ENCODE assay signal across 1 cellular context in genomic region chr7:72751378-72751777, GRCh38.
TF ChIP-seq lines count a peak whose summit lies in the region.

No MANE protein-coding gene starts in this region.

TF ChIP-seq in GM23338, 12 proteins besides CTCF, POLR2A, EP300 and RAD21 (continued from another document):
- TF ChIP-seq, protein P1, sequence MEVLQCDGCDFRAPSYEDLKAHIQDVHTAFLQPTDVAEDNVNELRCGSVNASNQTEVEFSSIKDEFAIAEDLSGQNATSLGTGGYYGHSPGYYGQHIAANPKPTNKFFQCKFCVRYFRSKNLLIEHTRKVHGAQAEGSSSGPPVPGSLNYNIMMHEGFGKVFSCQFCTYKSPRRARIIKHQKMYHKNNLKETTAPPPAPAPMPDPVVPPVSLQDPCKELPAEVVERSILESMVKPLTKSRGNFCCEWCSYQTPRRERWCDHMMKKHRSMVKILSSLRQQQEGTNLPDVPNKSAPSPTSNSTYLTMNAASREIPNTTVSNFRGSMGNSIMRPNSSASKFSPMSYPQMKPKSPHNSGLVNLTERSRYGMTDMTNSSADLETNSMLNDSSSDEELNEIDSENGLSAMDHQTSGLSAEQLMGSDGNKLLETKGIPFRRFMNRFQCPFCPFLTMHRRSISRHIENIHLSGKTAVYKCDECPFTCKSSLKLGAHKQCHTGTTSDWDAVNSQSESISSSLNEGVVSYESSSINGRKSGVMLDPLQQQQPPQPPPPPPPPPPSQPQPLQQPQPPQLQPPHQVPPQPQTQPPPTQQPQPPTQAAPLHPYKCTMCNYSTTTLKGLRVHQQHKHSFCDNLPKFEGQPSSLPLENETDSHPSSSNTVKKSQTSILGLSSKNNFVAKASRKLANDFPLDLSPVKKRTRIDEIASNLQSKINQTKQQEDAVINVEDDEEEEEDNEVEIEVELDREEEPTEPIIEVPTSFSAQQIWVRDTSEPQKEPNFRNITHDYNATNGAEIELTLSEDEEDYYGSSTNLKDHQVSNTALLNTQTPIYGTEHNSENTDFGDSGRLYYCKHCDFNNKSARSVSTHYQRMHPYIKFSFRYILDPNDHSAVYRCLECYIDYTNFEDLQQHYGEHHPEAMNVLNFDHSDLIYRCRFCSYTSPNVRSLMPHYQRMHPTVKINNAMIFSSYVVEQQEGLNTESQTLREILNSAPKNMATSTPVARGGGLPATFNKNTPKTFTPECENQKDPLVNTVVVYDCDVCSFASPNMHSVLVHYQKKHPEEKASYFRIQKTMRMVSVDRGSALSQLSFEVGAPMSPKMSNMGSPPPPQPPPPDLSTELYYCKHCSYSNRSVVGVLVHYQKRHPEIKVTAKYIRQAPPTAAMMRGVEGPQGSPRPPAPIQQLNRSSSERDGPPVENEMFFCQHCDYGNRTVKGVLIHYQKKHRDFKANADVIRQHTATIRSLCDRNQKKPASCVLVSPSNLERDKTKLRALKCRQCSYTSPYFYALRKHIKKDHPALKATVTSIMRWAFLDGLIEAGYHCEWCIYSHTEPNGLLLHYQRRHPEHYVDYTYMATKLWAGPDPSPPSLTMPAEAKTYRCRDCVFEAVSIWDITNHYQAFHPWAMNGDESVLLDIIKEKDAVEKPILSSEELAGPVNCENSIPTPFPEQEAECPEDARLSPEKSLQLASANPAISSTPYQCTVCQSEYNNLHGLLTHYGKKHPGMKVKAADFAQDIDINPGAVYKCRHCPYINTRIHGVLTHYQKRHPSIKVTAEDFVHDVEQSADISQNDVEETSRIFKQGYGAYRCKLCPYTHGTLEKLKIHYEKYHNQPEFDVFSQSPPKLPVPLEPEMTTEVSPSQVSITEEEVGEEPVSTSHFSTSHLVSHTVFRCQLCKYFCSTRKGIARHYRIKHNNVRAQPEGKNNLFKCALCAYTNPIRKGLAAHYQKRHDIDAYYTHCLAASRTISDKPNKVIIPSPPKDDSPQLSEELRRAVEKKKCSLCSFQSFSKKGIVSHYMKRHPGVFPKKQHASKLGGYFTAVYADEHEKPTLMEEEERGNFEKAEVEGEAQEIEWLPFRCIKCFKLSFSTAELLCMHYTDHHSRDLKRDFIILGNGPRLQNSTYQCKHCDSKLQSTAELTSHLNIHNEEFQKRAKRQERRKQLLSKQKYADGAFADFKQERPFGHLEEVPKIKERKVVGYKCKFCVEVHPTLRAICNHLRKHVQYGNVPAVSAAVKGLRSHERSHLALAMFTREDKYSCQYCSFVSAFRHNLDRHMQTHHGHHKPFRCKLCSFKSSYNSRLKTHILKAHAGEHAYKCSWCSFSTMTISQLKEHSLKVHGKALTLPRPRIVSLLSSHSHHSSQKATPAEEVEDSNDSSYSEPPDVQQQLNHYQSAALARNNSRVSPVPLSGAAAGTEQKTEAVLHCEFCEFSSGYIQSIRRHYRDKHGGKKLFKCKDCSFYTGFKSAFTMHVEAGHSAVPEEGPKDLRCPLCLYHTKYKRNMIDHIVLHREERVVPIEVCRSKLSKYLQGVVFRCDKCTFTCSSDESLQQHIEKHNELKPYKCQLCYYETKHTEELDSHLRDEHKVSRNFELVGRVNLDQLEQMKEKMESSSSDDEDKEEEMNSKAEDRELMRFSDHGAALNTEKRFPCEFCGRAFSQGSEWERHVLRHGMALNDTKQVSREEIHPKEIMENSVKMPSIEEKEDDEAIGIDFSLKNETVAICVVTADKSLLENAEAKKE (CRISPR knock-in tag; IDR thresholded peaks at IDR 0.05) = no peak
- TF ChIP-seq ZNF331 (CRISPR knock-in tag; IDR thresholded peaks at IDR 0.05; ENCODE audit: low read depth) (no peak), ZNF114 (CRISPR knock-in tag; IDR thresholded peaks at IDR 0.05) (no peak), CREB1 (CRISPR knock-in tag; IDR thresholded peaks at IDR 0.05; ENCODE audit: low read depth) (no peak)
